In genomic region chr1:160187407-160187806, GRCh38 we compare ENCODE assay signal across 1 cellular context.
TF ChIP-seq lines count a peak whose summit lies in the region.

No MANE protein-coding gene starts in this region.

TF ChIP-seq in HepG2, 621 proteins besides CTCF, POLR2A, EP300 and RAD21:
- TF ChIP-seq GATAD1 (CRISPR knock-in tag; IDR thresholded peaks at IDR 0.05), result no peak
- TF ChIP-seq BHLHE40 (IDR thresholded peaks at IDR 0.05; ENCODE audit: low read length), result peak; percentile 29; the same call in 1 of the 2 replicates
- TF ChIP-seq PRDM10 (CRISPR knock-in tag; IDR thresholded peaks at IDR 0.05; ENCODE audit: low read depth), result peak; percentile 92
